ENCODE assay signal across 1 cellular context in the genomic region with DNA sequence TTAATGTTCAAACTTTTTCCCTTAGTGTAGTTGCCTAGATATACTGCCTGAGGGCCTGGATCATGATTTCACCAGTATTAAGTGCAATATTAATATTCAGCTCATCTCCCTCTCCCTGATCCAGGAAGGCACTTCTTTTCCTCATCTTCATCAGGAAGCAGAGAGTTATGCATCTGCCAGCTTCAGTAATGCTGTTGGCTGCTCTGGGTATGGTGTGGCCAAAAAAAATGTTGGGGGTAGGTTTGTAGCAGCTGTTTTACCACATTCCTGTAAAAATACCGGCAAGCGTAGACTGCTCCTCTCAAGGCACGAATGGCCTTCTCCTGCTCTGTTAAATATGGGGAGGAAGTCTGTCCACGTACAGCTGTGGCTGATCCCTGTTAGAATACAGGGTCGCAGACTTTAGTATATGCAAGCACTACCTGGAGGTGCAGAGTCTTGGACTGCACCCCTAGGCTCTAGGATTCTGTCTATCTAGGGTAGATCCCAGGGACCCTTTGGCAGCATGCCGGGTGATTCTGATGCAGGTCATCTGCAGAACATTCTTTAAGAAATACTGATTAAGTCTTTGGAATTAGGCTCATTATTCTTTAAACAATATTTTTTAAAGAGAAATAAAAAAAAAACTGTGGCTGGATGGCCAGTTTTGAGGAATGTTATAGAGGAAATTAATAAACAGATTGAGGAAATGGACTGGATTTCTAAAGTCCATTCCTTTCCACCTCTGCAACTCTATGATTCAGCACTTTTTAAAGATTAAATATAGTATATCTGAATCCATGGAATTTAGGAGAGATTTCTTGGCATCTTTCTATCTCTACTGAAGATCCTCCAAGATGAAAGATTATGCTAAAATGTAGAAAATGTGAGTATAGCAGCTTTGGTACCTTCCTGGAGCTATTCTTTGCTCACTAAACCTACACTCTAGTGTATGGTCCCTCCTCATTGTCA.
TF ChIP-seq lines count a peak whose summit lies in the region.

No MANE protein-coding gene starts in this region.

TF ChIP-seq in SK-N-SH treated with all-trans-retinoic acid at 6 μM for 48 hours, 23 proteins besides CTCF, POLR2A, EP300 and RAD21 (continued from another document):
- TF ChIP-seq, protein P1, sequence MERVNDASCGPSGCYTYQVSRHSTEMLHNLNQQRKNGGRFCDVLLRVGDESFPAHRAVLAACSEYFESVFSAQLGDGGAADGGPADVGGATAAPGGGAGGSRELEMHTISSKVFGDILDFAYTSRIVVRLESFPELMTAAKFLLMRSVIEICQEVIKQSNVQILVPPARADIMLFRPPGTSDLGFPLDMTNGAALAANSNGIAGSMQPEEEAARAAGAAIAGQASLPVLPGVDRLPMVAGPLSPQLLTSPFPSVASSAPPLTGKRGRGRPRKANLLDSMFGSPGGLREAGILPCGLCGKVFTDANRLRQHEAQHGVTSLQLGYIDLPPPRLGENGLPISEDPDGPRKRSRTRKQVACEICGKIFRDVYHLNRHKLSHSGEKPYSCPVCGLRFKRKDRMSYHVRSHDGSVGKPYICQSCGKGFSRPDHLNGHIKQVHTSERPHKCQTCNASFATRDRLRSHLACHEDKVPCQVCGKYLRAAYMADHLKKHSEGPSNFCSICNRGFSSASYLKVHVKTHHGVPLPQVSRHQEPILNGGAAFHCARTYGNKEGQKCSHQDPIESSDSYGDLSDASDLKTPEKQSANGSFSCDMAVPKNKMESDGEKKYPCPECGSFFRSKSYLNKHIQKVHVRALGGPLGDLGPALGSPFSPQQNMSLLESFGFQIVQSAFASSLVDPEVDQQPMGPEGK (CRISPR knock-in tag; IDR thresholded peaks at IDR 0.05; ENCODE audit: borderline replicate concordance) = no peak
